In the genomic region with DNA sequence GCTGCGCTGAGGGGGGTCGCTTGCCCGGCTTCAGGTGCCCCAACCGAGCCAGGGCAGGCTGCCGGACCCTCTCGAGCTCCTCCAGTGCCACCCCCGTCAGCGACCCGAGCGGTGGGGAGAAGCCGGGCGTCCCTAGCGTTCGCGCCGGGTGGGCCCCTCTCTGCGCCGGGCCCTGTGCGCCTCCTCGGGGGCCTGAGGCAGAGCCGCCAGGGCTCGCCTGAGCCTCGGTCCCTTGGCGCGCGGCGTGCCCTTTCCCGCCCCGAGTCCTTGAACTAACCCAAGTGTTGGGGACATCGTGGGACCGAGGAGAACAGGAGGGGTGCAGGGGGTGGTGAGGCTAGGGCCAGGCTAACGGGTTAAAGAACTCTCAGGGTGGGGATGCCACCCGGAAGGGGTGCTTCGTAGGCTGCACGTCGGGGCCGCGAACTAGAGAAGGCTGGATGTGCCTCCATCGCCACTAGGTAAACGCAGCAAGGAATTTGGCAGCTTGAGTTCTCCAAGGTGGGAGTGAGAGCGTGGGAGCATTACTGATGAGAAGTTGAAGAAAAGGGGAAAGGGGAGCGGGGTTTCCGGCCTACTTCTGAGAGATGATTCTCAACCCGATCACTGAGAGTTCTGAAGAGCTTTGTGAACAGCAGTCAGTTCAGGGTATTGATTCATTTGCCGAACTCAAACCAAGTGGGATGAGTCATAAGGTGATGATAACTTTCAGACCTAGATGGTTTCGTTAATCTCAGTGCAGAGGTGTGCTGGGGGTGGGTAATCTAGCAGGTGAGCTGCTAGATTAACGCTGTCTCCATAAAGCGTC, we compare ENCODE assay signal across 8 cellular contexts. TPM values are rescaled to one million over a fixed set of nuclear protein-coding genes. Genes with fewer than 3 reads are reported as not detected.
A peak's percentile ranks its signal among the peaks of the same experiment; 100 is the strongest.
DNase-seq lines count a peak whose midpoint lies in the region; ATAC-seq and TF ChIP-seq lines count a peak whose summit lies in the region.

No MANE protein-coding gene starts in this region.

- no peaks in the 10 kb centered on the region for H3K9me3 ChIP-seq in NT2/D1 (ENCODE audit: insufficient read depth, low read length)
- H3K9me3 ChIP-seq in subcutaneous abdominal adipose tissue (ENCODE audit: control insufficient read depth in 5 of 5, low read length in 5 of 5) = no peaks in the 10 kb centered on the region

- DNase-seq in AG09309 (ENCODE audit: low read depth) = no peak
- DNase-seq in NT2/D1 (ENCODE audit: low read depth, low spot score) = peak; percentile 28
- DNase-seq in activated T-cell treated with anti-CD3 and anti-CD28 coated beads, Interleukin-2, amount 50 U/mL, for 48 hours = peak; percentile 80 to 81
- peak; percentile 30 for DNase-seq in fibroblast of pulmonary artery (ENCODE audit: low read depth)
- peak; percentile 25 for DNase-seq in neural crest cell (ENCODE audit: low read depth, low spot score)

- H3K4me1 ChIP-seq in NT2/D1 (ENCODE audit: insufficient read depth, insufficient read length) = no peaks in the 10 kb centered on the region
- peaks cover 0 to 25% (median 24%) of the 10 kb centered on the region in 5 donors for H3K4me1 ChIP-seq in subcutaneous abdominal adipose tissue (ENCODE audit: control insufficient read depth in 5 of 5, insufficient read depth in 5 of 5, low read length in 5 of 5)

- no peak for TF ChIP-seq CTCF in AG09309 (IDR thresholded peaks at IDR 0.05; ENCODE audit: control insufficient read depth, insufficient read depth, low read depth, low read length, missing control alignments)
- TF ChIP-seq CTCF in fibroblast of pulmonary artery (IDR thresholded peaks at IDR 0.05; ENCODE audit: low read length, missing control alignments) = no peak
- TF ChIP-seq CTCF in neural crest cell (conservative IDR thresholded peaks at IDR 0.05) = no peak

- peak overlapping the region; percentile 98 for H3K27ac Mint-ChIP-seq in neural crest cell (ENCODE audit: unreplicated experiment)

- H3K9me3 Mint-ChIP-seq in neural crest cell = no peaks in the 10 kb centered on the region

- H3K4me3 ChIP-seq in AG09309 (ENCODE audit: control insufficient read depth, low read depth, low read length) (peak overlapping the region; percentile 88), NT2/D1 (ENCODE audit: insufficient read length, low read depth) (peak overlapping the region; percentile 80), fibroblast of pulmonary artery (replicated peaks; ENCODE audit: low read depth, low read length) (peak overlapping the region; percentile 91), subcutaneous abdominal adipose tissue (ENCODE audit: low read depth in 1 of 5, low read length in 5 of 5) (peak overlapping the region; percentile 81 to 97 (median 95))

- H3K4me1 Mint-ChIP-seq in neural crest cell = peaks cover 36% of the 10 kb centered on the region

- H3K27me3 ChIP-seq in NT2/D1 (ENCODE audit: insufficient read depth, insufficient read length) (no peaks in the 10 kb centered on the region), subcutaneous abdominal adipose tissue (ENCODE audit: control insufficient read depth in 5 of 5, insufficient read depth in 4 of 5, low read length in 5 of 5) (no peaks in the 10 kb centered on the region)

- H3K27ac ChIP-seq in subcutaneous abdominal adipose tissue (ENCODE audit: low read depth, low read length) = peak overlapping the region; percentile 70

- H3K27me3 Mint-ChIP-seq in neural crest cell (ENCODE audit: low read depth) = no peaks in the 10 kb centered on the region

- no peaks in the 10 kb centered on the region for H3K36me3 Mint-ChIP-seq in neural crest cell (ENCODE audit: low read depth)

- in situ Hi-C loops in GM18951 (cut with MboI; ENCODE audit: low sequenced_read_pairs, unreplicated experiment) = no loop called here

- H3K9ac ChIP-seq in NT2/D1 (ENCODE audit: insufficient read length, low read depth) = peak overlapping the region; percentile 93
- peak overlapping the region in 4 of 5 donors; percentile 84 to 96 (median 93) for H3K9ac ChIP-seq in subcutaneous abdominal adipose tissue (ENCODE audit: low read length in 5 of 5)

- H3K4me3 Mint-ChIP-seq in neural crest cell = peak overlapping the region; percentile 93

- peaks cover 28% of the 10 kb centered on the region for H3K36me3 ChIP-seq in NT2/D1 (ENCODE audit: insufficient read depth, insufficient read length, low read length)
- H3K36me3 ChIP-seq in subcutaneous abdominal adipose tissue (ENCODE audit: control insufficient read depth in 5 of 5, insufficient read depth in 5 of 5, low read length in 5 of 5) = peaks cover 3 to 8% (median 5%) of the 10 kb centered on the region in 5 donors

- TF ChIP-seq POLR2A in GM18951 (IDR thresholded peaks at IDR 0.05; ENCODE audit: extremely low read depth, insufficient read depth, insufficient read length) = peak; percentile 36

- ATAC-seq in HG03135 (IDR thresholded peaks at IDR 0.05; ENCODE audit: unreplicated experiment) = peak; percentile 46

RNA-seq across cellular contexts. Expression of a gene that starts 0.6 kb away (rescaled TPM):
- 58.5 and 60.7 TPM in 2 replicates for total RNA-seq in neural crest cell

RNA-seq across cellular contexts. Expression of a gene that starts 48.3 kb away (rescaled TPM):
- 111 TPM in 2 replicates for total RNA-seq in neural crest cell
